ENCODE assay signal across 19 cellular contexts in genomic region chr2:195447353-195447975, GRCh38.
A peak's percentile ranks its signal among the peaks of the same experiment; 100 is the strongest.
DNase-seq lines count a peak whose midpoint lies in the region; ATAC-seq, FAIRE-seq and TF ChIP-seq lines count a peak whose summit lies in the region.
"Had no signal": no experiment of that assay in that cellular context is flagged by ENCODE, and none has a peak within 500 bp of the region (broad histone marks: within the 10 kb centered on the region; RNA-seq: fewer than 3 reads in every experiment).

No MANE protein-coding gene starts in this region.

- no peaks in the 10 kb centered on the region for H3F3A ChIP-seq in Loucy (ENCODE audit: low read depth)

- H2AFZ ChIP-seq in Loucy (ENCODE audit: low read length) (0 out of 2 replicates have a peak overlapping the region, but pooled peaks have one; percentile 20), K562 (ENCODE audit: low read depth, low read length) (no peak overlapping the region)
- H2AFZ ChIP-seq: GM23338 had no signal

- no peak for TF ChIP-seq RAD21 in K562 (CRISPR knock-in tag; conservative IDR thresholded peaks at IDR 0.05 in 1 of 2, IDR thresholded peaks at IDR 0.05 in 1 of 2)

- no peaks in the 10 kb centered on the region for H3K9me2 ChIP-seq in Loucy (replicated peaks; ENCODE audit: low read depth, low read length)

- TF ChIP-seq EP300 in K562 (IDR thresholded peaks at IDR 0.05; ENCODE audit: low read length) (no peak), transverse colon (IDR thresholded peaks at IDR 0.05; ENCODE audit: low read depth) (no peak)

- peak; percentile 32 for FAIRE-seq in K562 (lab: Jason Lieb, UNC)
- FAIRE-seq: D721Med had no signal

- H3K36me3 ChIP-seq in Loucy (ENCODE audit: insufficient read depth, low read length) (no peaks in the 10 kb centered on the region), K562 (ENCODE audit: control insufficient read depth, insufficient read depth, low read length) (no peaks in the 10 kb centered on the region), transverse colon (no peaks in the 10 kb centered on the region)
- H3K36me3 ChIP-seq: BE2C had no signal

- H3K4me2 ChIP-seq in Loucy (ENCODE audit: low read depth, low read length, poor library complexity, severe bottlenecking) (no peak overlapping the region), K562 (ENCODE audit: insufficient read depth, low read length) (no peak overlapping the region)
- H3K4me2 ChIP-seq: GM23338 had no signal

- POLR2A ChIA-PET in K562 (lab: Yijun Ruan, JAX): no interaction called here

- BruUV-seq in K562 (replicated peaks; lab: Mats Ljungman, UMichigan): no TSS peak

- no peaks in the 10 kb centered on the region for H3K9me3 ChIP-seq in Loucy (ENCODE audit: insufficient read depth, low read depth, low read length)
- H3K9me3 ChIP-seq in K562 (replicated peaks; ENCODE audit: control insufficient read depth, insufficient read depth, low read depth, low read length): 0 out of 2 replicates have a peak, but pooled peaks cover 2% of the 10 kb centered on the region
- no peaks in the 10 kb centered on the region for H3K9me3 ChIP-seq in transverse colon
- H3K9me3 ChIP-seq: BE2C had no signal

- no peak for TF ChIP-seq CTCF in Loucy (conservative IDR thresholded peaks at IDR 0.05; ENCODE audit: low read length)
- no peak for TF ChIP-seq CTCF in K562 (IDR thresholded peaks at IDR 0.05 in 2 of 3, conservative IDR thresholded peaks at IDR 0.05 in 1 of 3; ENCODE audit: insufficient read depth in 2 of 3, low read depth in 1 of 3, low read length in 3 of 3)
- TF ChIP-seq CTCF in transverse colon (IDR thresholded peaks at IDR 0.05): no peak

- H3K79me2 ChIP-seq in Loucy (ENCODE audit: insufficient read depth, low read length): no peaks in the 10 kb centered on the region
- H3K79me2 ChIP-seq in K562 (ENCODE audit: control insufficient read depth, insufficient read depth, low read length): no peaks in the 10 kb centered on the region

- H3K27ac ChIP-seq in K562 (ENCODE audit: extremely low read depth, low read depth, low read length) (no peak overlapping the region), transverse colon (no peak overlapping the region)
- H3K27ac ChIP-seq: 22Rv1, SK-N-MC had no signal

- TF ChIP-seq POLR2A in K562 (conservative IDR thresholded peaks at IDR 0.05) (no peak), transverse colon (IDR thresholded peaks at IDR 0.05) (no peak)

- H3K4me1 ChIP-seq in Loucy (ENCODE audit: insufficient read depth, low read length, poor library complexity, severe bottlenecking) (peaks cover 15% of the 10 kb centered on the region), K562 (replicated peaks in 1 of 2; ENCODE audit: control insufficient read depth in 2 of 2, insufficient read depth in 2 of 2, low read length in 2 of 2) (no peaks in the 10 kb centered on the region), transverse colon (peaks cover 0 to 7% (median 0%) of the 10 kb centered on the region in 4 donors)

- H4K20me1 ChIP-seq in Loucy (ENCODE audit: insufficient read depth, low read length, poor library complexity, severe bottlenecking) (no peaks in the 10 kb centered on the region), K562 (replicated peaks; ENCODE audit: control insufficient read depth, insufficient read depth, low read length) (no peaks in the 10 kb centered on the region)

- H3K27me3 ChIP-seq in Loucy (ENCODE audit: insufficient read depth, low read length, poor library complexity, severe bottlenecking) (no peaks in the 10 kb centered on the region), K562 (ENCODE audit: control insufficient read depth in 2 of 2, insufficient read depth in 2 of 2, low read length in 2 of 2) (no peaks in the 10 kb centered on the region), transverse colon (no peaks in the 10 kb centered on the region)
- H3K27me3 ChIP-seq: BE2C had no signal

- in situ Hi-C loops in K562 (cut with MboI): no loop called here
- in situ Hi-C loops in transverse colon (cut with MboI; ENCODE audit: low pct_ligation_motif_present in 1 of 4, low pct_unique_long_range_greater_than_20kb in 1 of 4, low sequenced_read_pairs in 3 of 4): no loop called here

- 81% methylated on average over 5 of the region's 5 CpGs for WGBS in K562 (ENCODE audit: insufficient coverage, low coverage, missing lambda C conversion rate)
- 21 to 59% methylated on average over 5 of the region's 5 CpGs for WGBS in transverse colon (ENCODE audit: low coverage in 1 of 2), 2 donors

- CTCF ChIA-PET in K562 (lab: Yijun Ruan, JAX; ENCODE audit: low intra/inter-chr PET ratio): no interaction called here

- no peaks in the 10 kb centered on the region for H3K9me1 ChIP-seq in K562 (ENCODE audit: control insufficient read depth, insufficient read depth, low read length)

- H3K9ac ChIP-seq in Loucy (ENCODE audit: low read depth, low read length, poor library complexity, severe bottlenecking) (no peak overlapping the region), K562 (ENCODE audit: insufficient read depth in 1 of 2, low read depth in 2 of 2, low read length in 2 of 2) (no peak overlapping the region)

- ATAC-seq in K562 (no peak), GM18858 (IDR thresholded peaks at IDR 0.05; ENCODE audit: unreplicated experiment) (no peak)
- ATAC-seq: GM23338 had no signal

- DNase-seq in NCI-H146 treated with DMSO at 0.1 percent for 48 hours (lab: John Stamatoyannopoulos, UW; ENCODE audit: unreplicated experiment) (peak; percentile 0), NCI-H146 (lab: John Stamatoyannopoulos, UW) (no peak), K562 (ENCODE audit: extremely low read depth in 1 of 4, low spot score in 3 of 4) (no peak), transverse colon (peak; percentile 56), COR-L47 (lab: John Stamatoyannopoulos, UW) (no peak), DMS53 treated with DMSO at 0.1 percent for 48 hours (lab: John Stamatoyannopoulos, UW; ENCODE audit: unreplicated experiment) (no peak)
- DNase-seq: BE2C; CD4-positive, alpha-beta memory T cell; DMS79 treated with DMSO at 0.1 percent for 48 hours; IMR-90; Kasumi-1; NCI-H1930; NCI-H2171 treated with DMSO at 0.1 percent for 48 hours had no signal

- H3K4me3 ChIP-seq in Loucy (ENCODE audit: low read length, poor library complexity, severe bottlenecking): no peak overlapping the region
- H3K4me3 ChIP-seq in K562: no peak overlapping the region
- H3K4me3 ChIP-seq in transverse colon: no peak overlapping the region
- H3K4me3 ChIP-seq: GM23338, SK-N-MC had no signal

- intact Hi-C loops in K562 (cut with micrococcal nuclease): no loop called here
- intact Hi-C loops in transverse colon (cut with DNase I; ENCODE audit: low total_unique reads): no loop called here

TF ChIP-seq in K562, 482 proteins besides CTCF, POLR2A, EP300 and RAD21:
- no peak for TF ChIP-seq HDAC6 (IDR thresholded peaks at IDR 0.05; ENCODE audit: low read depth, low read length)
- TF ChIP-seq HMGN3 (IDR thresholded peaks at IDR 0.05; ENCODE audit: borderline replicate concordance, extremely low read depth, insufficient read length, low read depth, low read length): no peak
- TF ChIP-seq CAMTA2 (CRISPR knock-in tag; conservative IDR thresholded peaks at IDR 0.05): no peak
- TF ChIP-seq ZNF24 (IDR thresholded peaks at IDR 0.05): no peak
- TF ChIP-seq SNIP1 (IDR thresholded peaks at IDR 0.05; ENCODE audit: low read depth): no peak
- no peak for TF ChIP-seq ZFP30 (CRISPR knock-in tag; IDR thresholded peaks at IDR 0.05; ENCODE audit: borderline replicate concordance)
- TF ChIP-seq ZNF12 (CRISPR knock-in tag; IDR thresholded peaks at IDR 0.05): no peak
- TF ChIP-seq ZNF696 (CRISPR knock-in tag; conservative IDR thresholded peaks at IDR 0.05): no peak

Comparison
In these comparisons a context has a peak if more than half of its experiments do, and no peak if none do; other contexts are left out.
1. DNase-seq: peak in NCI-H146 treated with DMSO at 0.1 percent for 48 hours (single experiment) and transverse colon (single experiment); none in NCI-H146 (single experiment), K562 (0 of 4), COR-L47 (single experiment) and DMS53 treated with DMSO at 0.1 percent for 48 hours (single experiment).